In the genomic region with DNA sequence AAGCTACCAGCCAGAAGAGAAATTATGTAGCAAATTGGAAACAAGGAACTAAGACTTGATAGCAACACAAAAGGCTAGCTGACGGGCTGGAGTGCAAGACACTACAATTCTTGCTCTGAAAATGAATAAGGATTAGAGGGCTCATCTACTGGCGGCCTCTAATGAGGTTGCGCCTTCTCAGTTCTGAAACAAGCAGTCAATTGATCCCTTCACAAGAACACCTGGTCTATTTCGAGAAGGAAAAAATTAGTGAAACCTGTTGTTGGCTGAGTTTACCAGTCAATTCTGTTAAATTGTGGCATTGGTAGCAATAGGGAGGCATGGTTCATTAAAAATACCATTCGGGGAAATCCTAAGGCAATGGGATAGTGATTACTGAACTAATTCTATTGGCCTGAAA, we compare ENCODE assay signal across 2 cellular contexts.
TF ChIP-seq lines count a peak whose summit lies in the region.

No MANE protein-coding gene starts in this region.

TF ChIP-seq in GM23338, 12 proteins besides CTCF, POLR2A, EP300 and RAD21 (continued from another document):
- TF ChIP-seq, protein P1, sequence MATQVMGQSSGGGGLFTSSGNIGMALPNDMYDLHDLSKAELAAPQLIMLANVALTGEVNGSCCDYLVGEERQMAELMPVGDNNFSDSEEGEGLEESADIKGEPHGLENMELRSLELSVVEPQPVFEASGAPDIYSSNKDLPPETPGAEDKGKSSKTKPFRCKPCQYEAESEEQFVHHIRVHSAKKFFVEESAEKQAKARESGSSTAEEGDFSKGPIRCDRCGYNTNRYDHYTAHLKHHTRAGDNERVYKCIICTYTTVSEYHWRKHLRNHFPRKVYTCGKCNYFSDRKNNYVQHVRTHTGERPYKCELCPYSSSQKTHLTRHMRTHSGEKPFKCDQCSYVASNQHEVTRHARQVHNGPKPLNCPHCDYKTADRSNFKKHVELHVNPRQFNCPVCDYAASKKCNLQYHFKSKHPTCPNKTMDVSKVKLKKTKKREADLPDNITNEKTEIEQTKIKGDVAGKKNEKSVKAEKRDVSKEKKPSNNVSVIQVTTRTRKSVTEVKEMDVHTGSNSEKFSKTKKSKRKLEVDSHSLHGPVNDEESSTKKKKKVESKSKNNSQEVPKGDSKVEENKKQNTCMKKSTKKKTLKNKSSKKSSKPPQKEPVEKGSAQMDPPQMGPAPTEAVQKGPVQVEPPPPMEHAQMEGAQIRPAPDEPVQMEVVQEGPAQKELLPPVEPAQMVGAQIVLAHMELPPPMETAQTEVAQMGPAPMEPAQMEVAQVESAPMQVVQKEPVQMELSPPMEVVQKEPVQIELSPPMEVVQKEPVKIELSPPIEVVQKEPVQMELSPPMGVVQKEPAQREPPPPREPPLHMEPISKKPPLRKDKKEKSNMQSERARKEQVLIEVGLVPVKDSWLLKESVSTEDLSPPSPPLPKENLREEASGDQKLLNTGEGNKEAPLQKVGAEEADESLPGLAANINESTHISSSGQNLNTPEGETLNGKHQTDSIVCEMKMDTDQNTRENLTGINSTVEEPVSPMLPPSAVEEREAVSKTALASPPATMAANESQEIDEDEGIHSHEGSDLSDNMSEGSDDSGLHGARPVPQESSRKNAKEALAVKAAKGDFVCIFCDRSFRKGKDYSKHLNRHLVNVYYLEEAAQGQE (IDR thresholded peaks at IDR 0.05; ENCODE audit: unreplicated experiment): no peak
- TF ChIP-seq, protein P2, sequence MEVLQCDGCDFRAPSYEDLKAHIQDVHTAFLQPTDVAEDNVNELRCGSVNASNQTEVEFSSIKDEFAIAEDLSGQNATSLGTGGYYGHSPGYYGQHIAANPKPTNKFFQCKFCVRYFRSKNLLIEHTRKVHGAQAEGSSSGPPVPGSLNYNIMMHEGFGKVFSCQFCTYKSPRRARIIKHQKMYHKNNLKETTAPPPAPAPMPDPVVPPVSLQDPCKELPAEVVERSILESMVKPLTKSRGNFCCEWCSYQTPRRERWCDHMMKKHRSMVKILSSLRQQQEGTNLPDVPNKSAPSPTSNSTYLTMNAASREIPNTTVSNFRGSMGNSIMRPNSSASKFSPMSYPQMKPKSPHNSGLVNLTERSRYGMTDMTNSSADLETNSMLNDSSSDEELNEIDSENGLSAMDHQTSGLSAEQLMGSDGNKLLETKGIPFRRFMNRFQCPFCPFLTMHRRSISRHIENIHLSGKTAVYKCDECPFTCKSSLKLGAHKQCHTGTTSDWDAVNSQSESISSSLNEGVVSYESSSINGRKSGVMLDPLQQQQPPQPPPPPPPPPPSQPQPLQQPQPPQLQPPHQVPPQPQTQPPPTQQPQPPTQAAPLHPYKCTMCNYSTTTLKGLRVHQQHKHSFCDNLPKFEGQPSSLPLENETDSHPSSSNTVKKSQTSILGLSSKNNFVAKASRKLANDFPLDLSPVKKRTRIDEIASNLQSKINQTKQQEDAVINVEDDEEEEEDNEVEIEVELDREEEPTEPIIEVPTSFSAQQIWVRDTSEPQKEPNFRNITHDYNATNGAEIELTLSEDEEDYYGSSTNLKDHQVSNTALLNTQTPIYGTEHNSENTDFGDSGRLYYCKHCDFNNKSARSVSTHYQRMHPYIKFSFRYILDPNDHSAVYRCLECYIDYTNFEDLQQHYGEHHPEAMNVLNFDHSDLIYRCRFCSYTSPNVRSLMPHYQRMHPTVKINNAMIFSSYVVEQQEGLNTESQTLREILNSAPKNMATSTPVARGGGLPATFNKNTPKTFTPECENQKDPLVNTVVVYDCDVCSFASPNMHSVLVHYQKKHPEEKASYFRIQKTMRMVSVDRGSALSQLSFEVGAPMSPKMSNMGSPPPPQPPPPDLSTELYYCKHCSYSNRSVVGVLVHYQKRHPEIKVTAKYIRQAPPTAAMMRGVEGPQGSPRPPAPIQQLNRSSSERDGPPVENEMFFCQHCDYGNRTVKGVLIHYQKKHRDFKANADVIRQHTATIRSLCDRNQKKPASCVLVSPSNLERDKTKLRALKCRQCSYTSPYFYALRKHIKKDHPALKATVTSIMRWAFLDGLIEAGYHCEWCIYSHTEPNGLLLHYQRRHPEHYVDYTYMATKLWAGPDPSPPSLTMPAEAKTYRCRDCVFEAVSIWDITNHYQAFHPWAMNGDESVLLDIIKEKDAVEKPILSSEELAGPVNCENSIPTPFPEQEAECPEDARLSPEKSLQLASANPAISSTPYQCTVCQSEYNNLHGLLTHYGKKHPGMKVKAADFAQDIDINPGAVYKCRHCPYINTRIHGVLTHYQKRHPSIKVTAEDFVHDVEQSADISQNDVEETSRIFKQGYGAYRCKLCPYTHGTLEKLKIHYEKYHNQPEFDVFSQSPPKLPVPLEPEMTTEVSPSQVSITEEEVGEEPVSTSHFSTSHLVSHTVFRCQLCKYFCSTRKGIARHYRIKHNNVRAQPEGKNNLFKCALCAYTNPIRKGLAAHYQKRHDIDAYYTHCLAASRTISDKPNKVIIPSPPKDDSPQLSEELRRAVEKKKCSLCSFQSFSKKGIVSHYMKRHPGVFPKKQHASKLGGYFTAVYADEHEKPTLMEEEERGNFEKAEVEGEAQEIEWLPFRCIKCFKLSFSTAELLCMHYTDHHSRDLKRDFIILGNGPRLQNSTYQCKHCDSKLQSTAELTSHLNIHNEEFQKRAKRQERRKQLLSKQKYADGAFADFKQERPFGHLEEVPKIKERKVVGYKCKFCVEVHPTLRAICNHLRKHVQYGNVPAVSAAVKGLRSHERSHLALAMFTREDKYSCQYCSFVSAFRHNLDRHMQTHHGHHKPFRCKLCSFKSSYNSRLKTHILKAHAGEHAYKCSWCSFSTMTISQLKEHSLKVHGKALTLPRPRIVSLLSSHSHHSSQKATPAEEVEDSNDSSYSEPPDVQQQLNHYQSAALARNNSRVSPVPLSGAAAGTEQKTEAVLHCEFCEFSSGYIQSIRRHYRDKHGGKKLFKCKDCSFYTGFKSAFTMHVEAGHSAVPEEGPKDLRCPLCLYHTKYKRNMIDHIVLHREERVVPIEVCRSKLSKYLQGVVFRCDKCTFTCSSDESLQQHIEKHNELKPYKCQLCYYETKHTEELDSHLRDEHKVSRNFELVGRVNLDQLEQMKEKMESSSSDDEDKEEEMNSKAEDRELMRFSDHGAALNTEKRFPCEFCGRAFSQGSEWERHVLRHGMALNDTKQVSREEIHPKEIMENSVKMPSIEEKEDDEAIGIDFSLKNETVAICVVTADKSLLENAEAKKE (CRISPR knock-in tag; IDR thresholded peaks at IDR 0.05): no peak
- TF ChIP-seq POLR2AphosphoS5 (IDR thresholded peaks at IDR 0.05; ENCODE audit: low read depth): no peak
- no peak for TF ChIP-seq ZNF331 (CRISPR knock-in tag; IDR thresholded peaks at IDR 0.05; ENCODE audit: low read depth)
- no peak for TF ChIP-seq JUNB (IDR thresholded peaks at IDR 0.05; ENCODE audit: unreplicated experiment)
- no peak for TF ChIP-seq EZH2phosphoT487 (IDR thresholded peaks at IDR 0.05; ENCODE audit: unreplicated experiment)
- no peak for TF ChIP-seq CREB1 (CRISPR knock-in tag; IDR thresholded peaks at IDR 0.05; ENCODE audit: low read depth)

TF ChIP-seq in neural cell, 6 proteins besides CTCF, POLR2A, EP300 and RAD21 (continued from another document):
- TF ChIP-seq, protein P1 (IDR thresholded peaks at IDR 0.05; ENCODE audit: borderline replicate concordance): no peak
